ENCODE assay signal across 8 cellular contexts in the genomic region with DNA sequence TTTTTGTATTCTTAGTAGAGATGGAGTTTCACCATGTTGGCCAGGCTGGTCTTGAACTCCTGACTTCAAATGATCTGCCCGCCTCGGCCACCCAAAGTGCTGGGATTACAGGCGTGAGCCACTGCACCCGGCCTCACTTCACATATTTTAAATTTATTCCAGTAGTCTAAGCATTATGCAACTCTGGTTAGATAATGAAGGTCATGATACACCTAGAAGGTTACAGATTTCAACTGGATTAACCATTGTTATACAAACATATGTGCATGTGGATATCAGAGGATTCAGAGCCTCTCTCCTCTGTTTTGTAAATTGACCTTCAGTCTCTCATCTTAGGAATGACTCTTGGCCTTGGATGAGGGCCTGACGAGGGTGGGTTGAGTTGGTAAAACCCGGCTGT.
"Had no signal": no experiment of that assay in that cellular context is flagged by ENCODE, and none has a peak within 500 bp of the region (broad histone marks: within the 10 kb centered on the region; RNA-seq: fewer than 3 reads in every experiment).

No MANE protein-coding gene starts in this region.

- DNase-seq: GDM1, GF-D8 had no signal

- FAIRE-seq: G401.6, GM12878, GM12891, GM12892, GM18507, GM19239 had no signal

- ATAC-seq: GM12878 had no signal

- H3K4me3 ChIP-seq: GM12878 had no signal
